14 cellular contexts compared by ENCODE assay signal in the genomic region with DNA sequence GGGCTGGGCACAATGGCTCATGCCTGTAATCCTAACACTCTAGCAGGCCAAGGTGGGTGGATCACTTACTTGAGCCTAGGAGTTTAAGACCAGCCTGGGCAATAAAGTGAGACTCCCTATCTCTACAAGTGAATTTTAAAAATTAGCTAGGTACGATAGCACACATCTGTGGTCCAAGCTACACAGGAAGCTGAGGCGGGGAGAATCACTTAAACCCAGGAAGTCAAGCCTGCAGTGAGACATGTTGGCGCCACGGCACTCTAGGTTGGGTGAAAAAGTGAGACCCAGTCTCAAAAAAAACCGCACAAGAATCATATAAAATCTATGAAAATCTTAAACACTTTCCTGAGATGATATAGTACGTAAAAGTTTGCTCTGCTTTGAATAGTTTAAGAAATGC. TPM values are rescaled to one million over a fixed set of nuclear protein-coding genes. Genes with fewer than 3 reads are reported as not detected.
DNase-seq lines count a peak whose midpoint lies in the region; ATAC-seq and TF ChIP-seq lines count a peak whose summit lies in the region.
"Had no signal": no experiment of that assay in that cellular context is flagged by ENCODE, and none has a peak within 500 bp of the region (broad histone marks: within the 10 kb centered on the region; RNA-seq: fewer than 3 reads in every experiment).

No MANE protein-coding gene starts in this region.

- ATAC-seq in DND-41 (ENCODE audit: insufficient read depth, low read depth) = peak; percentile 48; the same call in 1 of the 3 replicates
- ATAC-seq: A549, HepG2 had no signal

- H3K27me3 Mint-ChIP-seq in endodermal cell (ENCODE audit: insufficient read depth) (no peaks in the 10 kb centered on the region), endothelial cell (ENCODE audit: unreplicated experiment) (no peaks in the 10 kb centered on the region)
- H3K27me3 Mint-ChIP-seq: CD4-positive, alpha-beta memory T cell had no signal

- no peak overlapping the region for H3K4me2 ChIP-seq in DND-41 (ENCODE audit: insufficient read depth, low read length)
- H3K4me2 ChIP-seq: A549 had no signal

- no peak overlapping the region for H3K27ac ChIP-seq in DND-41 (ENCODE audit: low read length)
- H3K27ac ChIP-seq in endodermal cell (ENCODE audit: low read depth, low read length) = no peak overlapping the region
- peak overlapping the region; percentile 18 for H3K27ac ChIP-seq in urinary bladder (ENCODE audit: low read depth)
- H3K27ac ChIP-seq: A549, C4-2B had no signal

- H3K4me3 Mint-ChIP-seq in endodermal cell (no peak overlapping the region), endothelial cell (ENCODE audit: unreplicated experiment) (no peak overlapping the region)
- H3K4me3 Mint-ChIP-seq: CD4-positive, alpha-beta memory T cell had no signal

- H3K4me3 ChIP-seq in DND-41 (ENCODE audit: low read depth in 1 of 2, low read length in 2 of 2) = no peak overlapping the region
- H3K4me3 ChIP-seq in Jurkat, Clone E6-1 (ENCODE audit: low read length) = no peak overlapping the region
- H3K4me3 ChIP-seq in endodermal cell (ENCODE audit: low read length) = no peak overlapping the region
- no peak overlapping the region for H3K4me3 ChIP-seq in urinary bladder (ENCODE audit: low read depth, low read length)
- H3K4me3 ChIP-seq: A549, HAP-1 had no signal

- no peaks in the 10 kb centered on the region for H4K20me1 ChIP-seq in DND-41 (ENCODE audit: insufficient read depth, low read length)

- H3K79me2 ChIP-seq in DND-41 (ENCODE audit: insufficient read depth, low read length) = no peaks in the 10 kb centered on the region

- H3K27ac Mint-ChIP-seq in endodermal cell (peak overlapping the region; percentile 62), endothelial cell (ENCODE audit: unreplicated experiment) (no peak overlapping the region)

- no peaks in the 10 kb centered on the region for H3K27me3 ChIP-seq in DND-41 (ENCODE audit: insufficient read depth, low read length, poor library complexity)
- no peaks in the 10 kb centered on the region for H3K27me3 ChIP-seq in endodermal cell (ENCODE audit: control insufficient read depth, insufficient read depth, low read length, poor library complexity, severe bottlenecking)
- H3K27me3 ChIP-seq: BE2C had no signal

- H3K4me1 Mint-ChIP-seq in endodermal cell (peaks cover 9% of the 10 kb centered on the region), endothelial cell (ENCODE audit: unreplicated experiment) (no peaks in the 10 kb centered on the region)

- H3K36me3 Mint-ChIP-seq in endodermal cell (ENCODE audit: low read depth) = peaks cover 31% of the 10 kb centered on the region
- peaks cover 5% of the 10 kb centered on the region for H3K36me3 Mint-ChIP-seq in endothelial cell (ENCODE audit: low read depth, unreplicated experiment)

- H3K9ac ChIP-seq in DND-41 (ENCODE audit: low read depth, low read length) (no peak overlapping the region), endodermal cell (ENCODE audit: extremely low read depth, low read length, poor library complexity, severe bottlenecking) (no peak overlapping the region)

- H3K36me3 ChIP-seq in DND-41 (ENCODE audit: insufficient read depth, low read length) (peaks cover 17% of the 10 kb centered on the region), endodermal cell (ENCODE audit: control insufficient read depth, insufficient read depth, low read length) (peaks cover 36% of the 10 kb centered on the region), urinary bladder (ENCODE audit: insufficient read depth) (peaks cover 4% of the 10 kb centered on the region)

- TF ChIP-seq CTCF in DND-41 (IDR thresholded peaks at IDR 0.05; ENCODE audit: borderline replicate concordance, extremely low read depth, low read length, poor library complexity, severe bottlenecking) (no peak), endodermal cell (conservative IDR thresholded peaks at IDR 0.05) (no peak), endothelial cell (IDR thresholded peaks at IDR 0.05; ENCODE audit: unreplicated experiment) (no peak)

- no peak for DNase-seq in DND-41
- DNase-seq in Jurkat, Clone E6-1 (ENCODE audit: low read depth, low spot score) = peak; percentile 29
- DNase-seq in endodermal cell = no peak
- DNase-seq in endothelial cell (ENCODE audit: low spot score) = no peak
- DNase-seq in RKO (ENCODE audit: low spot score) = no peak
- DNase-seq: BE2C, COR-L47, GF-D8 had no signal

- H3K4me1 ChIP-seq in DND-41 (ENCODE audit: insufficient read depth, low read length) (peaks cover 3% of the 10 kb centered on the region; the same call in 1 of the 2 replicates), endodermal cell (ENCODE audit: control insufficient read depth, insufficient read depth, low read length) (no peaks in the 10 kb centered on the region), urinary bladder (ENCODE audit: insufficient read depth) (no peaks in the 10 kb centered on the region)
- H3K4me1 ChIP-seq: A549, BE2C, HAP-1 had no signal

- 82 to 100% methylated on average over 1 to 6 of the region's 6 CpGs for WGBS in endodermal cell (ENCODE audit: insufficient coverage in 1 of 2, insufficient read length in 1 of 2), 2 experiments
- WGBS in urinary bladder = 78% methylated on average over 6 of the region's 6 CpGs

- no peaks in the 10 kb centered on the region for H3K9me3 Mint-ChIP-seq in endodermal cell
- H3K9me3 Mint-ChIP-seq in endothelial cell (ENCODE audit: unreplicated experiment) = no peaks in the 10 kb centered on the region
- H3K9me3 Mint-ChIP-seq: CD4-positive, alpha-beta memory T cell had no signal

- H2AFZ ChIP-seq in DND-41 (ENCODE audit: low read depth, low read length) = no peak overlapping the region

- H3K9me3 ChIP-seq in DND-41 (ENCODE audit: insufficient read depth, low read length, severe bottlenecking) (no peaks in the 10 kb centered on the region), endodermal cell (ENCODE audit: control insufficient read depth, low read length) (no peaks in the 10 kb centered on the region)
- H3K9me3 ChIP-seq: A549, BE2C, HAP-1 had no signal

RNA-seq across cellular contexts. Expression of a gene that starts 30.2 kb away (rescaled TPM):
- 5.5 TPM for polyA plus RNA-seq in Jurkat, Clone E6-1 (2012; ENCODE audit: insufficient read depth, insufficient read length)
- total RNA-seq in endodermal cell (10 to 100 TPM; 23.0 to 24.6 TPM), urinary bladder (16.9 TPM), endothelial cell (ENCODE audit: unreplicated experiment) (8.7 TPM)
- polyA plus RNA-seq in endodermal cell (2013, experiment 1 of 2) = 8.0 TPM
- 7.9 TPM for polyA plus RNA-seq in endodermal cell (2013, experiment 2 of 2)
- 9.0 TPM for polyA plus RNA-seq in urinary bladder

RNA-seq across cellular contexts. Expression of a gene that starts 41.4 kb away (rescaled TPM):
- 0.64 TPM for polyA plus RNA-seq in Jurkat, Clone E6-1 (2012; ENCODE audit: insufficient read depth, insufficient read length)
- total RNA-seq in endodermal cell (under 1 TPM; 0.24 to 0.84 TPM), urinary bladder (13.8 TPM), endothelial cell (ENCODE audit: unreplicated experiment) (0.64 TPM)
- 1.2 TPM for polyA plus RNA-seq in endodermal cell (2013, experiment 1 of 2)
- 1.2 TPM for polyA plus RNA-seq in endodermal cell (2013, experiment 2 of 2)
- polyA plus RNA-seq in urinary bladder = 0.51 TPM

RNA-seq across cellular contexts. Expression of a gene that starts 46.6 kb away (rescaled TPM):
- polyA plus RNA-seq in Jurkat, Clone E6-1 (2012; ENCODE audit: insufficient read depth, insufficient read length) = 45.8 TPM
- total RNA-seq in endodermal cell (10 to 100 TPM; 46.0 to 49.8 TPM), urinary bladder (28.8 TPM), endothelial cell (ENCODE audit: unreplicated experiment) (46.3 TPM)
- polyA plus RNA-seq in endodermal cell (2013, experiment 1 of 2) = 33.8 TPM
- polyA plus RNA-seq in endodermal cell (2013, experiment 2 of 2) = 29.8 TPM
- 17.1 TPM for polyA plus RNA-seq in urinary bladder
